ENCODE assay signal across 13 cellular contexts in the genomic region with DNA sequence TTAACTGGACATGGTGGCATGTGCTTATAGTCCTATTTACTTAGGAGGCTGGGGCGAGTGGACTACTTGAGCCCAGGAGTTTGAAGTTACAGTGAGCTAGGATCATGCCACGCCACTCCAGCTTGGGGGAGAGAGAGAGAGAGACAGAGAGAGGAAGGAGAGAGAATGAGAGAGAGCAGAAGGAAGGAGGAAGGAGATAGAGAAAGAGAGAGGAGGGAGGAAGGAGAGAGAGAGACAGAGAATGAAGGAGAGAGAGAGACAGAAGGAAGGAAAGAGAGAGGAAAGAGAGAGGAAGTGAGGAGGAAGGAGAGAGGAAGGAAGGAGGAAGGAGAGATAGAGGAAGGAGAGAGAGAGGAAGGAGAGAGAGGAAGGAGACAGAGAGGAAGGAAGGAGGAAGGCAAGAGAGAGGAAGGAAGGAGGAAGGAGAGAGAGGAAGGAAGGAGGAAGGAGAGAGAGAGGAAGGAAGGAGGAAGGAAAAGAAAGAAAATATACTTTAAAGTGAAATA.
"Had no signal": no experiment of that assay in that cellular context is flagged by ENCODE, and none has a peak within 500 bp of the region (broad histone marks: within the 10 kb centered on the region; RNA-seq: fewer than 3 reads in every experiment).

No MANE protein-coding gene starts in this region.

- ATAC-seq: Right ventricle myocardium inferior had no signal

- H2AFZ ChIP-seq: PC-9 had no signal

- DNase-seq: MG63, NCI-H1092, NCI-H1417 treated with DMSO at 0.1 percent for 48 hours, NCI-H1436 treated with DMSO at 0.1 percent for 48 hours, NCI-H187 treated with DMSO at 0.1 percent for 48 hours, NCI-H2029, NCI-H524 treated with DMSO at 0.1 percent for 48 hours, SIG-M5 had no signal

- H3K9me3 ChIP-seq: MG63, SJCRH30 had no signal

- H3K27ac ChIP-seq: PC-9, RWPE1, SJCRH30, SK-N-MC had no signal

- H3K36me3 ChIP-seq: MG63, SJCRH30 had no signal

- H3K27me3 ChIP-seq: MG63, SJCRH30 had no signal

- H3K4me3 ChIP-seq: MG63, PC-9, SJCRH30, SK-N-MC had no signal

- H3K4me2 ChIP-seq: PC-9 had no signal
